18 cellular contexts compared by ENCODE assay signal in genomic region chr6:148345578-148345977, GRCh38. TPM values are rescaled to one million over a fixed set of nuclear protein-coding genes. Genes with fewer than 3 reads are reported as not detected.
DNase-seq lines count a peak whose midpoint lies in the region; ATAC-seq, FAIRE-seq and TF ChIP-seq lines count a peak whose summit lies in the region.
"Had no signal": no experiment of that assay in that cellular context is flagged by ENCODE, and none has a peak within 500 bp of the region (broad histone marks: within the 10 kb centered on the region; RNA-seq: fewer than 3 reads in every experiment).

No MANE protein-coding gene starts in this region.

- intact Hi-C loops in HepG2 (cut with micrococcal nuclease; ENCODE audit: unreplicated experiment) (no loop called here), right lobe of liver (cut with DNase I) (no loop called here), endothelial cell of umbilical vein (cut with micrococcal nuclease) (loop anchor here (1.0 kb wide), 1 partner anchor 8 kb away; no protein-coding TSS in a partner anchor), vagina (cut with DNase I) (no loop called here), lower leg skin (cut with DNase I; ENCODE audit: low total_unique reads) (no loop called here)

- TF ChIP-seq RAD21 in HepG2 (CRISPR knock-in tag; IDR thresholded peaks at IDR 0.05): no peak

- H3K79me2 ChIP-seq in HepG2 (ENCODE audit: insufficient read depth, low read length) (peaks cover 18% of the 10 kb centered on the region), endothelial cell of umbilical vein (ENCODE audit: control insufficient read depth, insufficient read depth, low read length) (peaks cover 98% of the 10 kb centered on the region)

- H3K27me3 ChIP-seq in HepG2 (ENCODE audit: control insufficient read depth in 1 of 2, insufficient read depth in 2 of 2, low read length in 2 of 2) (no peaks in the 10 kb centered on the region; a peak in 1 of 5 replicates), right lobe of liver (no peaks in the 10 kb centered on the region), endothelial cell of umbilical vein (ENCODE audit: control insufficient read depth in 2 of 2, insufficient read depth in 2 of 2, low read length in 2 of 2) (no peaks in the 10 kb centered on the region), vagina (no peaks in the 10 kb centered on the region)

- TF ChIP-seq CTCF in HepG2 (CRISPR knock-in tag; IDR thresholded peaks at IDR 0.05) (no peak), right lobe of liver (IDR thresholded peaks at IDR 0.05) (no peak), endothelial cell of umbilical vein (IDR thresholded peaks at IDR 0.05; ENCODE audit: extremely low read depth in 1 of 2, insufficient read depth in 1 of 2, low read depth in 1 of 2, low read length in 2 of 2) (no peak), neural crest cell (conservative IDR thresholded peaks at IDR 0.05) (no peak), vagina (IDR thresholded peaks at IDR 0.05) (no peak), lower leg skin (IDR thresholded peaks at IDR 0.05) (no peak)

- peaks cover 64% of the 10 kb centered on the region for H3K4me1 Mint-ChIP-seq in neural crest cell

- H3K36me3 ChIP-seq in HepG2 (replicated peaks in 1 of 2; ENCODE audit: control insufficient read depth in 1 of 2, insufficient read depth in 2 of 2, low read length in 2 of 2) (no peaks in the 10 kb centered on the region), right lobe of liver (no peaks in the 10 kb centered on the region), endothelial cell of umbilical vein (ENCODE audit: control insufficient read depth in 2 of 2, extremely low read depth in 1 of 2, insufficient read depth in 2 of 2, low read length in 2 of 2) (no peaks in the 10 kb centered on the region), vagina (no peaks in the 10 kb centered on the region)

- ATAC-seq in HepG2 (no peak), right lobe of liver (no peak), GM21576 (IDR thresholded peaks at IDR 0.05; ENCODE audit: unreplicated experiment) (no peak), HG03354 (IDR thresholded peaks at IDR 0.05; ENCODE audit: poor library complexity, severe bottlenecking, unreplicated experiment) (no peak)
- ATAC-seq: stimulated activated naive CD8-positive, alpha-beta T cell treated with anti-CD3 and anti-CD28 coated beads, Interleukin-15, Interleukin-2, amounts not matched to agents 100 U/mL and 50 U/mL, for 24 hours had no signal

- BruUV-seq in HepG2 (replicated peaks; lab: Mats Ljungman, UMichigan) (no TSS peak), endothelial cell of umbilical vein (replicated peaks; lab: Mats Ljungman, UMichigan) (no TSS peak)

- dilution Hi-C loops in endothelial cell of umbilical vein (cut with MboI; ENCODE audit: extremely low pct_ligation_motif_present, low sequenced_read_pairs): no loop called here

- H3K36me3 Mint-ChIP-seq in neural crest cell (ENCODE audit: low read depth): peaks cover 9% of the 10 kb centered on the region

- TF ChIP-seq POLR2A in HepG2 (IDR thresholded peaks at IDR 0.05; ENCODE audit: insufficient read depth in 1 of 2, low read depth in 2 of 2, low read length in 2 of 2) (no peak), right lobe of liver (IDR thresholded peaks at IDR 0.05) (no peak), endothelial cell of umbilical vein (IDR thresholded peaks at IDR 0.05; ENCODE audit: low read depth, low read length) (no peak), vagina (IDR thresholded peaks at IDR 0.05) (no peak), lower leg skin (IDR thresholded peaks at IDR 0.05) (no peak)

- peak overlapping the region; percentile 8 for H3K27ac Mint-ChIP-seq in neural crest cell (ENCODE audit: unreplicated experiment)

- H2AFZ ChIP-seq in HepG2 (ENCODE audit: low read length) (no peak overlapping the region), endothelial cell of umbilical vein (ENCODE audit: low read depth, low read length) (no peak overlapping the region)
- H2AFZ ChIP-seq: GM23248 had no signal

- H3K4me2 ChIP-seq in HepG2 (ENCODE audit: low read depth, low read length) (peak overlapping the region; percentile 33; the same call in 1 of the 2 replicates), endothelial cell of umbilical vein (ENCODE audit: insufficient read depth, low read length) (peak overlapping the region; percentile 99)

- H3K9me3 ChIP-seq in HepG2 (ENCODE audit: low read length): no peaks in the 10 kb centered on the region
- H3K9me3 ChIP-seq in right lobe of liver: no peaks in the 10 kb centered on the region
- no peaks in the 10 kb centered on the region for H3K9me3 ChIP-seq in endothelial cell of umbilical vein (replicated peaks; ENCODE audit: control insufficient read depth, insufficient read depth, low read length)
- no peaks in the 10 kb centered on the region for H3K9me3 ChIP-seq in vagina

- POLR2A ChIA-PET in HepG2 (lab: Yijun Ruan, JAX) (no interaction called here), endothelial cell of umbilical vein (lab: Charles Lee) (interaction anchor here (0.9 to 1.9 kb wide), 2 partner anchors 18 to 53 kb away, joined by 3 to 6 read pairs; no protein-coding TSS in a partner anchor)

- TF ChIP-seq EP300 in HepG2 (IDR thresholded peaks at IDR 0.05; ENCODE audit: low read depth in 2 of 2, low read length in 2 of 2): no peak
- TF ChIP-seq EP300 in HepG2 (CRISPR knock-in tag; IDR thresholded peaks at IDR 0.05; ENCODE audit: borderline replicate concordance): no peak

- in situ Hi-C loops in HepG2 (cut with HindIII; ENCODE audit: extremely low pct_ligation_motif_present, low pct_unique_long_range_greater_than_20kb): no loop called here

- DNase-seq in HepG2 (ENCODE audit: low spot score): no peak
- DNase-seq in right lobe of liver: no peak
- no peak for DNase-seq in endothelial cell of umbilical vein (ENCODE audit: low read depth, low spot score)
- DNase-seq in neural crest cell (ENCODE audit: low read depth, low spot score): no peak
- DNase-seq in vagina (ENCODE audit: extremely low spot score in 2 of 2): no peak
- DNase-seq in lower leg skin (ENCODE audit: low spot score in 2 of 2): no peak
- DNase-seq: activated CD8-positive, alpha-beta memory T cell treated with anti-CD3 and anti-CD28 coated beads for 24 hours; cerebellar nuclear complex; COR-L47; hippocampal formation; NCI-H1436; stimulated activated naive CD8-positive, alpha-beta T cell treated with anti-CD3 and anti-CD28 coated beads, Interleukin-15, Interleukin-2, amounts not matched to agents 100 U/mL and 50 U/mL, for 24 hours; T-helper 1 cell; WERI-Rb-1 had no signal

- H3K27me3 Mint-ChIP-seq in neural crest cell (ENCODE audit: low read depth): no peaks in the 10 kb centered on the region

- no peaks in the 10 kb centered on the region for H3K9me3 Mint-ChIP-seq in neural crest cell

- peaks cover 52% of the 10 kb centered on the region for H3K4me1 ChIP-seq in HepG2 (ENCODE audit: insufficient read depth, low read length)
- peaks cover 0 to 10% (median 0%) of the 10 kb centered on the region in 4 donors for H3K4me1 ChIP-seq in right lobe of liver
- peaks cover 57% of the 10 kb centered on the region for H3K4me1 ChIP-seq in endothelial cell of umbilical vein (ENCODE audit: control insufficient read depth, extremely low read depth, insufficient read depth, low read length)
- peaks cover 26% of the 10 kb centered on the region for H3K4me1 ChIP-seq in vagina

- no peak overlapping the region for H3K4me3 ChIP-seq in HepG2 (replicated peaks in 1 of 3; ENCODE audit: insufficient read depth in 1 of 3, low read depth in 2 of 3, low read length in 3 of 3)
- H3K4me3 ChIP-seq in right lobe of liver: no peak overlapping the region
- peak overlapping the region; percentile 30 to 69 (median 58) for H3K4me3 ChIP-seq in endothelial cell of umbilical vein (replicated peaks in 1 of 3; ENCODE audit: insufficient read depth in 1 of 3, low read depth in 1 of 3, low read length in 3 of 3)
- H3K4me3 ChIP-seq in vagina: peak overlapping the region in 1 of 2 donors; percentile 70
- H3K4me3 ChIP-seq in lower leg skin (ENCODE audit: low read depth, poor library complexity, severe bottlenecking): no peak overlapping the region
- H3K4me3 ChIP-seq: GM23248 had no signal

- H3K9ac ChIP-seq in HepG2 (ENCODE audit: insufficient read depth, low read depth, low read length) (no peak overlapping the region), endothelial cell of umbilical vein (replicated peaks; ENCODE audit: extremely low read depth, insufficient read depth, low read length) (peak overlapping the region; percentile 93)
- H3K9ac ChIP-seq: GM23248 had no signal

- FAIRE-seq in HepG2 (lab: Jason Lieb, UNC): no peak
- FAIRE-seq in endothelial cell of umbilical vein (lab: Jason Lieb, UNC): no peak

- H3K4me3 Mint-ChIP-seq in neural crest cell: peak overlapping the region; percentile 89

- H3K27ac ChIP-seq in HepG2 (ENCODE audit: extremely low read length, insufficient read depth, low read length) (no peak overlapping the region), right lobe of liver (peak overlapping the region in 1 of 3 donors; percentile 11), endothelial cell of umbilical vein (ENCODE audit: insufficient read depth, low read depth, low read length) (peak overlapping the region; percentile 94), vagina (peak overlapping the region; percentile 83)
- H3K27ac ChIP-seq: epithelial cell of prostate, GM23248, WERI-Rb-1 had no signal

- 87% methylated on average over 4 of the region's 4 CpGs for WGBS in HepG2 (ENCODE audit: low lambda C conversion rate)
- 77% methylated on average over 2 of the region's 4 CpGs for WGBS in right lobe of liver (ENCODE audit: insufficient coverage, low coverage, low lambda C conversion rate, missing lambda C conversion rate)
- WGBS in lower leg skin, 2 donors: 64 to 70% methylated on average over 4 of the region's 4 CpGs

- no peaks in the 10 kb centered on the region for H3K9me1 ChIP-seq in endothelial cell of umbilical vein (replicated peaks; ENCODE audit: control insufficient read depth, extremely low read depth, insufficient read depth, low read length)

- CTCF ChIA-PET in HepG2 (lab: Yijun Ruan, JAX; ENCODE audit: low intra/inter-chr PET ratio, low total read pairs): no interaction called here
- CTCF ChIA-PET in endothelial cell of umbilical vein (lab: Charles Lee): interaction anchor here (0.8 to 5.1 kb wide), 9 partner anchors 15 to 839 kb away, joined by 3 to 36 read pairs (median 6); no protein-coding TSS in a partner anchor

- H4K20me1 ChIP-seq in HepG2 (ENCODE audit: insufficient read depth, low read length) (0 out of 2 replicates have a peak, but pooled peaks cover 4% of the 10 kb centered on the region), endothelial cell of umbilical vein (replicated peaks; ENCODE audit: control insufficient read depth, extremely low read depth, insufficient read depth, low read length) (no peaks in the 10 kb centered on the region)

RNA-seq across cellular contexts. Expression of gene SASH1, which starts 2.9 kb away (rescaled TPM):
- total RNA-seq in HepG2 (2016; rRNA removed; fragmentation: Illumina TruSeq; extraction: Trizol): 8.2 and 8.9 TPM in 2 replicates
- 0.91 and 1.1 TPM in 2 replicates for total RNA-seq in HepG2 (2016; cell fraction: cytosol; rRNA removed; fragmentation: Illumina TruSeq; extraction: Trizol; ENCODE audit: low read depth)
- 8.5 and 8.6 TPM in 2 replicates for total RNA-seq in HepG2 (2016; cell fraction: insoluble cytoplasmic fraction; rRNA removed; fragmentation: Illumina TruSeq; extraction: Trizol)
- 2.7 and 3.7 TPM in 2 replicates for total RNA-seq in HepG2 (2016; cell fraction: membrane; rRNA removed; fragmentation: Illumina TruSeq; extraction: Trizol)
- 19.3 and 22.1 TPM in 2 replicates for total RNA-seq in HepG2 (2016; cell fraction: nucleus; rRNA removed; fragmentation: Illumina TruSeq; extraction: Trizol)
- 6.7 and 7.5 TPM in 2 replicates for polyA plus RNA-seq in HepG2 (2011; rRNA removed)
- polyA plus RNA-seq in HepG2 (2011; cell fraction: cytosol; rRNA removed): 5.4 and 5.6 TPM in 2 replicates
- 8.8 and 9.0 TPM in 2 replicates for polyA plus RNA-seq in HepG2 (2011; cell fraction: nucleus; rRNA removed)
- polyA plus RNA-seq in HepG2 (2012): 7.3 and 8.1 TPM in 2 replicates
- 0.12 and 0.19 TPM in 2 replicates for polyA plus RNA-seq in HepG2 (2016; cell fraction: cytosol; fragmentation: Illumina TruSeq; extraction: Trizol; ENCODE audit: low read depth)
- polyA plus RNA-seq in HepG2 (2016; cell fraction: insoluble cytoplasmic fraction; fragmentation: Illumina TruSeq; extraction: Trizol; ENCODE audit: low read depth): 6.5 and 7.2 TPM in 2 replicates
- 0.71 and 0.77 TPM in 2 replicates for polyA plus RNA-seq in HepG2 (2016; cell fraction: membrane; fragmentation: Illumina TruSeq; extraction: Trizol; ENCODE audit: low read depth)
- 8.4 and 10.2 TPM in 2 replicates for polyA plus RNA-seq in HepG2 (2016; cell fraction: nucleus; fragmentation: Illumina TruSeq; extraction: Trizol; ENCODE audit: insufficient read depth, low read depth)
- polyA minus RNA-seq in HepG2 (2011; rRNA and poly(A)+ RNA removed; ENCODE audit: low replicate concordance): 2.9 and 20.7 TPM in 2 replicates
- polyA minus RNA-seq in HepG2 (2011; cell fraction: cytosol; rRNA and poly(A)+ RNA removed): 12.7 and 13.1 TPM in 2 replicates
- 42.2 and 48.4 TPM in 2 replicates for polyA minus RNA-seq in HepG2 (2011; cell fraction: nucleus; rRNA and poly(A)+ RNA removed)
- total RNA-seq in right lobe of liver: 10 to 100 TPM; 12.0 to 19.0 (median 15.8) TPM
- total RNA-seq in endothelial cell of umbilical vein: 97.5 and 103 TPM in 2 replicates
- polyA plus RNA-seq in endothelial cell of umbilical vein: 15.6 and 18.5 TPM in 2 replicates
- polyA plus RNA-seq in endothelial cell of umbilical vein (2011; cell fraction: cytosol; rRNA removed): 22.2 and 22.6 TPM in 2 replicates
- 55.6 and 63.0 TPM in 2 replicates for polyA plus RNA-seq in endothelial cell of umbilical vein (2011; cell fraction: nucleus; rRNA removed)
- 37.7 and 41.6 TPM in 2 replicates for polyA plus RNA-seq in endothelial cell of umbilical vein (2012)
- 66.8 and 84.9 TPM in 2 replicates for polyA minus RNA-seq in endothelial cell of umbilical vein
- polyA minus RNA-seq in endothelial cell of umbilical vein (2011; cell fraction: cytosol; rRNA and poly(A)+ RNA removed): 2.4 TPM
- polyA minus RNA-seq in endothelial cell of umbilical vein (2011; cell fraction: nucleus; rRNA and poly(A)+ RNA removed): 137 and 139 TPM in 2 replicates
- 88.0 and 90.0 TPM in 2 replicates for total RNA-seq in neural crest cell
- 86.4 TPM for total RNA-seq in vagina
- 100 to 1,000 TPM in 1 of 4 donors, 10 to 100 TPM in 3; 74.9 to 106 (median 91.5) TPM for total RNA-seq in lower leg skin

Comparison
In these comparisons a context has a peak if more than half of its experiments do, and no peak if none do; other contexts are left out.
1. H3K4me3 ChIP-seq: peak in endothelial cell of umbilical vein (3 of 3); none in HepG2 (0 of 3), right lobe of liver (0 of 3) and lower leg skin (single experiment).